ENCODE assay signal across 18 cellular contexts in genomic region chr6:42193491-42193894, GRCh38. TPM values are rescaled to one million over a fixed set of nuclear protein-coding genes. Genes with fewer than 3 reads are reported as not detected.
A peak's percentile ranks its signal among the peaks of the same experiment; 100 is the strongest.
DNase-seq lines count a peak whose midpoint lies in the region; ATAC-seq and TF ChIP-seq lines count a peak whose summit lies in the region.
"Had no signal": no experiment of that assay in that cellular context is flagged by ENCODE, and none has a peak within 500 bp of the region (broad histone marks: within the 10 kb centered on the region; RNA-seq: fewer than 3 reads in every experiment).

No MANE protein-coding gene starts in this region.

- DNase-seq in EL = peak; percentile 47
- peak; percentile 27 for DNase-seq in PC-3
- DNase-seq in epithelial cell of esophagus (ENCODE audit: low read depth) = peak; percentile 83
- DNase-seq in mucosa of gallbladder (ENCODE audit: low spot score) = peak; percentile 56
- no peak for DNase-seq in NCI-H2107 treated with DMSO at 0.1 percent for 48 hours (lab: John Stamatoyannopoulos, UW; ENCODE audit: unreplicated experiment)
- DNase-seq: AML-193; cerebellar nuclear complex; DND-41; mucosa of descending colon; NCI-H1092 treated with DMSO at 0.1 percent for 48 hours; NCI-H510A treated with DMSO at 0.1 percent for 48 hours; SHP77 treated with DMSO at 0.1 percent for 48 hours; stimulated activated CD4-positive, alpha-beta T cell treated with anti-CD3 and anti-CD28 coated beads, Interleukin-1b, Interleukin-23, amount 100 ng/mL, for 48 hours; uterus had no signal

- H2AFZ ChIP-seq in PC-3 (ENCODE audit: low read length) = no peak overlapping the region

- POLR2A ChIA-PET in PC-3 (lab: Charles Lee; ENCODE audit: unreplicated experiment) = interaction anchor here (0.5 kb wide), 1 partner anchor 10 kb away, joined by 7 read pairs; no protein-coding TSS in a partner anchor

- intact Hi-C loops in PC-3 (cut with micrococcal nuclease) = no loop called here

- no peak overlapping the region for H3K4me3 ChIP-seq in PC-3 (ENCODE audit: low read length)
- H3K4me3 ChIP-seq in epithelial cell of esophagus (ENCODE audit: low read length) = no peak overlapping the region
- H3K4me3 ChIP-seq: mucosa of descending colon, uterus had no signal

- no peaks in the 10 kb centered on the region for H3K9me3 ChIP-seq in PC-3 (ENCODE audit: low read length)
- H3K9me3 ChIP-seq: mucosa of descending colon, uterus had no signal

- H3K4me2 ChIP-seq in PC-3 (ENCODE audit: low read length) = peak overlapping the region; percentile 55

- TF ChIP-seq CTCF in PC-3 (conservative IDR thresholded peaks at IDR 0.05; ENCODE audit: low read depth, low read length) (no peak), epithelial cell of esophagus (IDR thresholded peaks at IDR 0.05; ENCODE audit: insufficient read depth, low read depth, low read length, missing control alignments) (no peak)

- CTCF ChIA-PET in PC-3 (lab: Charles Lee) = no interaction called here

- no peaks in the 10 kb centered on the region for H3K27me3 ChIP-seq in PC-3 (ENCODE audit: low read length)
- H3K27me3 ChIP-seq: uterus had no signal

- peak overlapping the region; percentile 21 for H3K27ac ChIP-seq in PC-3 (ENCODE audit: low read length)
- H3K27ac ChIP-seq: uterus had no signal

- H3F3A ChIP-seq in PC-3 (ENCODE audit: low read length, unreplicated experiment) = no peaks in the 10 kb centered on the region

- no peaks in the 10 kb centered on the region for H3K79me2 ChIP-seq in PC-3 (ENCODE audit: low read length)

- no peaks in the 10 kb centered on the region for H4K20me1 ChIP-seq in PC-3 (ENCODE audit: low read length)

- BruUV-seq in PC-3 (replicated peaks; lab: Mats Ljungman, UMichigan) = no TSS peak

- no peaks in the 10 kb centered on the region for H3K9me2 ChIP-seq in PC-3 (replicated peaks; ENCODE audit: low read length)

- ATAC-seq in PC-3 (no peak), HG03045 (IDR thresholded peaks at IDR 0.05; ENCODE audit: unreplicated experiment) (no peak), HG02852 (IDR thresholded peaks at IDR 0.05; ENCODE audit: unreplicated experiment) (no peak), GM19452 (IDR thresholded peaks at IDR 0.05; ENCODE audit: unreplicated experiment) (no peak)
- ATAC-seq: mucosa of descending colon had no signal

- H3K36me3 ChIP-seq in PC-3 (ENCODE audit: low read depth, low read length) = no peaks in the 10 kb centered on the region
- H3K36me3 ChIP-seq: uterus had no signal

- peaks cover 29% of the 10 kb centered on the region for H3K4me1 ChIP-seq in PC-3 (ENCODE audit: insufficient read depth, low read length)
- H3K4me1 ChIP-seq: uterus had no signal

- H3K9ac ChIP-seq in PC-3 (ENCODE audit: low read length) = no peak overlapping the region

RNA-seq across cellular contexts. Expression of gene GUCA1B, which starts 1.3 kb away (rescaled TPM):
- 1.2 and 2.8 TPM in 2 replicates for total RNA-seq in PC-3 (2014; rRNA removed)
- 0.43 TPM for total RNA-seq in mucosa of gallbladder
- total RNA-seq: HT-29 had no signal

RNA-seq across cellular contexts. Expression of gene GUCA1A, which starts 20.3 kb away (rescaled TPM):
- total RNA-seq in PC-3 (2014; rRNA removed) (not detected in 2 replicates), mucosa of gallbladder (not detected)
- total RNA-seq: HT-29, mucosa of descending colon had no signal

RNA-seq across cellular contexts. Expression of gene MRPS10, which starts 24.2 kb away (rescaled TPM):
- total RNA-seq in PC-3 (2014; rRNA removed) (72.2 and 82.1 TPM in 2 replicates), mucosa of gallbladder (25.1 TPM)

RNA-seq across cellular contexts. Expression of gene C6orf132, which starts 51.1 kb away (rescaled TPM):
- total RNA-seq in PC-3 (2014; rRNA removed) (66.0 and 86.3 TPM in 2 replicates), mucosa of gallbladder (41.2 TPM)
